In the genomic region with DNA sequence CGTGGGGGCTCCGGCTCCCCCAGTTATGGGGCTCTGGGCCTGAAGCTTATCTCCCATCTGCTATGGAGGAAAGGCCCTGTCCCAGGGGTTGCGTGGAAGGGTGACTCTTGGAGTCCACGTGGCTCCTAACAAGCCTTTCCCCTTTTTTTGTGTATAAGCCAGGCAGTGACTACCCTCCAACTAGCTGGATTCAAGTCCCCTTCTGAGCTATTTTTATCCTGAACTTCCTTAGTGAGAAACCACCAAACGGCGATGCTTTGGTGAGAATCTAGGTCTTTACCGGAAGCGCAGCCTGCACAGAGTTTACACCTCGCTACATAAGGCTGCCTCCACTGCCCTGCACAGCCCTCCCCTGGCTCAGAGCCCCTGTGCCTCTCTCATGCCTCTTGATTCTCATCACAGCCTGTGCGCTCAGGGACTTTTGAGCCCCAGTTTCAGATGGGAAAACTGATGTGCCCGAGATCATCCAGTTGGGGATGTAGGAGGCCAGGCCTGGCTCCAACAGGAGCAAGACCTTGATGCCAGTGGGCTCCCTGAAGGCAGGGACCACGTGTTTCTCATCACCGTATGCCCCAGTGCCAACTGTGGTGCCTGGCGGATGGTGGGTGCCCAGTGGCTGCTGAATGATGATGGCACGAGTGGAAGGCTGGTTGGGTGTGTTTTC, we compare ENCODE assay signal across 8 cellular contexts.
DNase-seq lines count a peak whose midpoint lies in the region; ATAC-seq, FAIRE-seq and TF ChIP-seq lines count a peak whose summit lies in the region.

No MANE protein-coding gene starts in this region.

- H3K9me3 Mint-ChIP-seq in CD4-positive, alpha-beta T cell, result no peaks in the 10 kb centered on the region
- no peaks in the 10 kb centered on the region for H3K9me3 Mint-ChIP-seq in astrocyte (ENCODE audit: unreplicated experiment)

- FAIRE-seq in astrocyte (lab: Jason Lieb, UNC) (no peak), RCC 7860 (lab: Jason Lieb, UNC) (no peak)

- no peak for ATAC-seq in CD4-positive, alpha-beta T cell (ENCODE audit: poor library complexity)
- ATAC-seq in HG03565 (IDR thresholded peaks at IDR 0.05; ENCODE audit: unreplicated experiment), result peak; percentile 28

- peak overlapping the region; percentile 88 for H3K4me3 Mint-ChIP-seq in CD4-positive, alpha-beta T cell
- peak overlapping the region; percentile 72 for H3K4me3 Mint-ChIP-seq in astrocyte (ENCODE audit: unreplicated experiment)

- intact Hi-C loops in CD4-positive, alpha-beta T cell (cut with DNase I, micrococcal nuclease), result loop anchor here (2.0 to 10.0 kb wide), 2 partner anchors 40 to 80 kb away; no protein-coding TSS in a partner anchor

- no peak overlapping the region for H2AFZ ChIP-seq in astrocyte (ENCODE audit: low read depth, low read length)

- peaks cover 86% of the 10 kb centered on the region for H4K20me1 ChIP-seq in astrocyte (ENCODE audit: insufficient read depth, low read length)

- peak; percentile 11 for TF ChIP-seq POLR2A in GM19099 (IDR thresholded peaks at IDR 0.05; ENCODE audit: extremely low read depth, insufficient read length, low read depth)

- no peaks in the 10 kb centered on the region for H3K27me3 Mint-ChIP-seq in CD4-positive, alpha-beta T cell
- H3K27me3 Mint-ChIP-seq in astrocyte (ENCODE audit: low read depth, unreplicated experiment), result no peaks in the 10 kb centered on the region

- no peaks in the 10 kb centered on the region for H3K36me3 Mint-ChIP-seq in CD4-positive, alpha-beta T cell (ENCODE audit: low read depth)
- peaks cover 16% of the 10 kb centered on the region for H3K36me3 Mint-ChIP-seq in astrocyte (ENCODE audit: low read depth, unreplicated experiment)

- CTCF ChIA-PET in CD4-positive, alpha-beta T cell (lab: Charles Lee), result no interaction called here
- CTCF ChIA-PET in HEK293T (lab: Yijun Ruan, JAX), result no interaction called here

- TF ChIP-seq CTCF in CD4-positive, alpha-beta T cell (IDR thresholded peaks at IDR 0.05), result no peak
- TF ChIP-seq CTCF in astrocyte (IDR thresholded peaks at IDR 0.05; ENCODE audit: insufficient read depth, low read depth, low read length), result no peak

- POLR2A ChIA-PET in CD4-positive, alpha-beta T cell (lab: Charles Lee), result interaction anchor here (0.6 to 1.1 kb wide), 2 partner anchors 10 to 78 kb away, joined by 3 to 7 read pairs; no protein-coding TSS in a partner anchor
- POLR2A ChIA-PET in HEK293T (lab: Yijun Ruan, JAX), result interaction anchor here (1.5 kb wide), 1 partner anchor 9 kb away, joined by 3 read pairs; no protein-coding TSS in a partner anchor

- H3K4me1 Mint-ChIP-seq in CD4-positive, alpha-beta T cell (ENCODE audit: low read depth), result peaks cover 57% of the 10 kb centered on the region
- peaks cover 50% of the 10 kb centered on the region for H3K4me1 Mint-ChIP-seq in astrocyte (ENCODE audit: low read depth, unreplicated experiment)

- peaks cover 81% of the 10 kb centered on the region for H3K79me2 ChIP-seq in astrocyte (ENCODE audit: insufficient read depth, low read length)

- DNase-seq in CD4-positive, alpha-beta T cell, result no peak
- DNase-seq in astrocyte (ENCODE audit: low read depth) (no peak), retina (peak; percentile 7), HEK293T (ENCODE audit: extremely low spot score) (no peak), RCC 7860 (ENCODE audit: low spot score) (no peak), NCI-H1436 (lab: John Stamatoyannopoulos, UW) (no peak)

- H3K4me2 ChIP-seq in astrocyte (ENCODE audit: low read length), result peak overlapping the region; percentile 86

- H3K27me3 ChIP-seq in CD4-positive, alpha-beta T cell (ENCODE audit: control insufficient read depth, insufficient read depth, low read length), result no peaks in the 10 kb centered on the region
- no peaks in the 10 kb centered on the region for H3K27me3 ChIP-seq in astrocyte (ENCODE audit: insufficient read depth, low read length)

- H3K4me1 ChIP-seq in astrocyte (ENCODE audit: insufficient read depth, low read length), result peaks cover 67% of the 10 kb centered on the region

- H3K4me3 ChIP-seq in astrocyte (ENCODE audit: insufficient read depth, low read depth, low read length), result no peak overlapping the region

- H3K9ac ChIP-seq in astrocyte (ENCODE audit: low read length), result peak overlapping the region; percentile 5

- no peaks in the 10 kb centered on the region for H3K9me3 ChIP-seq in CD4-positive, alpha-beta T cell (ENCODE audit: control insufficient read depth, low read length)
- H3K9me3 ChIP-seq in astrocyte (ENCODE audit: insufficient read depth, low read depth, low read length), result no peaks in the 10 kb centered on the region

- H3K27ac ChIP-seq in CD4-positive, alpha-beta T cell (ENCODE audit: low read depth, low read length), result peak overlapping the region; percentile 4
- H3K27ac ChIP-seq in astrocyte (ENCODE audit: low read depth, low read length), result no peak overlapping the region

- no peaks in the 10 kb centered on the region for H3K36me3 ChIP-seq in astrocyte (ENCODE audit: insufficient read depth, low read length)

- H3K27ac Mint-ChIP-seq in CD4-positive, alpha-beta T cell, result peak overlapping the region; percentile 62
- no peak overlapping the region for H3K27ac Mint-ChIP-seq in astrocyte (ENCODE audit: unreplicated experiment)

TF ChIP-seq in HEK293T, 16 proteins besides CTCF, POLR2A, EP300 and RAD21:
- no peak for TF ChIP-seq FOXM1 (IDR thresholded peaks at IDR 0.05; ENCODE audit: borderline replicate concordance)
- no peak for TF ChIP-seq SP1 (IDR thresholded peaks at IDR 0.05)
